8 cellular contexts compared by ENCODE assay signal in the genomic region with DNA sequence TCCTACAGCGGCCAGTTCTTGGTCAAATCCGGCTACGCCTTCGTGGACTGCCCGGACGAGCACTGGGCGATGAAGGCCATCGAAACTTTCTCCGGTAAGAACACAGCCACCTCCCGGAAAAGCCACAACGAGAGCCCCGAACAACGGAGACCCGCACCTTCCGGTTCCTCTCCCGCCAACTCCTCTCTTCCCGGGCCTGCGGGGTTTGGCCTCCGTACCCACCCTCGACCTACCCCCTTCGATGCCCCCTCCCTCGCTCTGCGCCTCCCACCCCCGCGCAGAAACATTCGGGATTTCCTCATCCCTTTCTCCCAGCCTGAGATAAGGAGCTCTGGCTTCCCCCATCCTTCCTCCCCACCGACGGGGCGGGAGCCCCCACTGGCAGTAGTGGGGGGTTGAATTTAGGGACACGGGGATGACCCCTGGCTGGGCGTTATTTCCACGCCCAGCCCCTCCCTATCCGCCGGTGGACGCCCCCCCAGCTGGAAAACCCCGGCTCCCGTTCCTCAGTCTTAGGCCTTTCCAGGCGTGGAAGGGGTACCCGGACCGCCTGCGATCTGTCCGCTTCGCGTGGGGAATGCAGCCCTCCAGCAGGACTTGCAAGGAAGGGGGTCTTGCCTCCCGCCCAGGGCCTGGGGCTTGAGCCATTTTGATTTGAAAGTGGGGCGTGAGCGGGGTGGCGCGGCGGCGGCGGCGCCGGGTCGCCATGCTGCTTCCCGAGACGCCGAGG. TPM values are rescaled to one million over a fixed set of nuclear protein-coding genes. Genes with fewer than 3 reads are reported as not detected.
DNase-seq lines count a peak whose midpoint lies in the region; ATAC-seq and TF ChIP-seq lines count a peak whose summit lies in the region.

No MANE protein-coding gene starts in this region.

- peak overlapping the region; percentile 78 for H3K4me3 Mint-ChIP-seq in Calu3 (ENCODE audit: low read depth, unreplicated experiment)
- H3K4me3 Mint-ChIP-seq in naive thymus-derived CD4-positive, alpha-beta T cell, result peak overlapping the region; percentile 50 to 82 (median 64)

- intact Hi-C loops in Calu3 (cut with micrococcal nuclease; ENCODE audit: unreplicated experiment), result no loop called here
- intact Hi-C loops in naive thymus-derived CD4-positive, alpha-beta T cell (cut with micrococcal nuclease), result loop anchor here (2.0 to 10.0 kb wide), 4 partner anchors 106 to 386 kb away; a partner anchor contains a TSS

- peaks cover 3% of the 10 kb centered on the region; the same call in 1 of the 2 replicates for H3K27me3 ChIP-seq in KMS-11 (ENCODE audit: insufficient read depth, low read depth)
- peaks cover 4% of the 10 kb centered on the region for H3K27me3 ChIP-seq in brain microvascular endothelial cell (replicated peaks)
- H3K27me3 ChIP-seq in naive thymus-derived CD4-positive, alpha-beta T cell (ENCODE audit: control insufficient read depth in 2 of 2, insufficient read depth in 2 of 2, low read length in 2 of 2), result peaks cover 28 to 74% of the 10 kb centered on the region in 2 donors

- in situ Hi-C loops in brain microvascular endothelial cell (cut with HindIII; ENCODE audit: low pct_ligation_motif_present, low sequenced_read_pairs), result no loop called here

- H3K36me3 Mint-ChIP-seq in Calu3 (ENCODE audit: insufficient read depth, unreplicated experiment), result peaks cover 22% of the 10 kb centered on the region
- peaks cover 0 to 4% (median 0%) of the 10 kb centered on the region in 5 donors for H3K36me3 Mint-ChIP-seq in naive thymus-derived CD4-positive, alpha-beta T cell

- H2AFZ ChIP-seq in KMS-11 (ENCODE audit: low read depth), result peak overlapping the region; percentile 93

- H3K4me3 ChIP-seq in KMS-11 (IDR thresholded peaks at IDR 0.05; ENCODE audit: insufficient read depth, low read depth, low read length), result no peak overlapping the region
- H3K4me3 ChIP-seq in brain microvascular endothelial cell (ENCODE audit: low read depth, low read length), result peak overlapping the region; percentile 93
- peak overlapping the region; percentile 12 for H3K4me3 ChIP-seq in naive thymus-derived CD4-positive, alpha-beta T cell (ENCODE audit: low read length)

- no peaks in the 10 kb centered on the region for H4K20me1 ChIP-seq in KMS-11 (ENCODE audit: insufficient read depth)

- no peaks in the 10 kb centered on the region for H3K4me1 ChIP-seq in KMS-11 (ENCODE audit: low read depth, poor library complexity, severe bottlenecking)
- H3K4me1 ChIP-seq in naive thymus-derived CD4-positive, alpha-beta T cell (ENCODE audit: control insufficient read depth in 2 of 2, insufficient read depth in 2 of 2, low read length in 2 of 2), result peaks cover 8 to 22% of the 10 kb centered on the region in 2 donors

- H3K27ac Mint-ChIP-seq in Calu3 (ENCODE audit: unreplicated experiment), result no peak overlapping the region
- peak overlapping the region in 1 of 9 donors; percentile 29 for H3K27ac Mint-ChIP-seq in naive thymus-derived CD4-positive, alpha-beta T cell

- no peaks in the 10 kb centered on the region for H3K9me3 Mint-ChIP-seq in Calu3 (ENCODE audit: low read depth, unreplicated experiment)
- peaks cover 0 to 38% (median 6%) of the 10 kb centered on the region in 11 donors for H3K9me3 Mint-ChIP-seq in naive thymus-derived CD4-positive, alpha-beta T cell

- DNase-seq in Calu3 (no peak), brain microvascular endothelial cell (no peak), NCI-H2171 treated with DMSO at 0.1 percent for 48 hours (lab: John Stamatoyannopoulos, UW) (no peak)
- DNase-seq in naive thymus-derived CD4-positive, alpha-beta T cell, result no peak

- peaks cover 10% of the 10 kb centered on the region for H3K4me1 Mint-ChIP-seq in Calu3 (ENCODE audit: low read depth, unreplicated experiment)
- H3K4me1 Mint-ChIP-seq in naive thymus-derived CD4-positive, alpha-beta T cell, result peaks cover 14 to 40% (median 23%) of the 10 kb centered on the region in 7 donors

- no peaks in the 10 kb centered on the region for H3K79me2 ChIP-seq in KMS-11 (ENCODE audit: insufficient read depth, low read depth)

- no peak for ATAC-seq in naive thymus-derived CD4-positive, alpha-beta T cell
- ATAC-seq in GM21423 (IDR thresholded peaks at IDR 0.05; ENCODE audit: unreplicated experiment), result no peak
- no peak for ATAC-seq in HG03135 (IDR thresholded peaks at IDR 0.05; ENCODE audit: unreplicated experiment)
- ATAC-seq in GM18873 (IDR thresholded peaks at IDR 0.05; ENCODE audit: low FRiP score, unreplicated experiment), result no peak

- BruUV-seq in Calu3 (replicated peaks; lab: Mats Ljungman, UMichigan), result no TSS peak

- peak overlapping the region; percentile 89 for H3K9ac ChIP-seq in KMS-11

- H3K9me3 ChIP-seq in naive thymus-derived CD4-positive, alpha-beta T cell (ENCODE audit: control insufficient read depth in 2 of 3, low read length in 3 of 3), result no peaks in the 10 kb centered on the region

- POLR2A ChIA-PET in naive thymus-derived CD4-positive, alpha-beta T cell (lab: Charles Lee), result no interaction called here

- H3K27me3 Mint-ChIP-seq in Calu3 (ENCODE audit: unreplicated experiment), result peaks cover 98% of the 10 kb centered on the region
- H3K27me3 Mint-ChIP-seq in naive thymus-derived CD4-positive, alpha-beta T cell, result peaks cover 79 to 88% (median 84%) of the 10 kb centered on the region in 5 donors

- H3K36me3 ChIP-seq in KMS-11 (ENCODE audit: insufficient read depth) (no peaks in the 10 kb centered on the region), brain microvascular endothelial cell (replicated peaks) (no peaks in the 10 kb centered on the region)
- no peaks in the 10 kb centered on the region for H3K36me3 ChIP-seq in naive thymus-derived CD4-positive, alpha-beta T cell (ENCODE audit: control insufficient read depth in 2 of 3, insufficient read depth in 3 of 3, low read length in 3 of 3)

- TF ChIP-seq CTCF in Calu3 (IDR thresholded peaks at IDR 0.05; ENCODE audit: unreplicated experiment), result no peak
- TF ChIP-seq CTCF in KMS-11 (conservative IDR thresholded peaks at IDR 0.05; ENCODE audit: low read depth, low read length), result no peak
- TF ChIP-seq CTCF in brain microvascular endothelial cell (IDR thresholded peaks at IDR 0.05; ENCODE audit: low read depth, low read length, missing control alignments), result no peak

- H3K27ac ChIP-seq in KMS-11, result peak overlapping the region; percentile 57
- H3K27ac ChIP-seq in brain microvascular endothelial cell, result peak overlapping the region; percentile 59
- H3K27ac ChIP-seq in naive thymus-derived CD4-positive, alpha-beta T cell (ENCODE audit: low read depth, low read length), result no peak overlapping the region

- peak overlapping the region; percentile 70 for H3K4me2 ChIP-seq in KMS-11

- CTCF ChIA-PET in Calu3 (lab: Charles Lee), result interaction anchor here (0.7 to 1.1 kb wide), 6 partner anchors 16 to 324 kb away, joined by 3 to 7 read pairs (median 4); no protein-coding TSS in a partner anchor
- CTCF ChIA-PET in naive thymus-derived CD4-positive, alpha-beta T cell (lab: Charles Lee), result no interaction called here

RNA-seq across cellular contexts. Expression of a gene that starts 0.8 kb away (rescaled TPM):
- 14.4 and 17.6 TPM in 2 replicates for total RNA-seq in Calu3 (2022)
- total RNA-seq in naive thymus-derived CD4-positive, alpha-beta T cell, result not detected
- not detected for polyA plus RNA-seq in naive thymus-derived CD4-positive, alpha-beta T cell

RNA-seq across cellular contexts. Expression of a gene that starts 29.6 kb away (rescaled TPM):
- total RNA-seq in Calu3 (2022), result not detected in 2 replicates
- total RNA-seq in naive thymus-derived CD4-positive, alpha-beta T cell, result not detected
- polyA plus RNA-seq in naive thymus-derived CD4-positive, alpha-beta T cell, result not detected

RNA-seq across cellular contexts. Expression of a gene that starts 53.4 kb away (rescaled TPM):
- total RNA-seq in Calu3 (2022), result 198 and 213 TPM in 2 replicates
- total RNA-seq in naive thymus-derived CD4-positive, alpha-beta T cell, result 100 to 1,000 TPM in 1 of 5 experiments, 10 to 100 TPM in 4; 54.8 to 122 (median 60.3) TPM
- 10 to 100 TPM; 94.2 to 98.5 TPM for polyA plus RNA-seq in naive thymus-derived CD4-positive, alpha-beta T cell

Comparison
In these comparisons a context has a peak if more than half of its experiments do, and no peak if none do; other contexts are left out.
1. RNA of a gene that starts 0.8 kb away (total RNA-seq): 14.4 to 17.6 TPM in Calu3; not detected in naive thymus-derived CD4-positive, alpha-beta T cell; every median in the first group is over 10 times any median in the second.